ENCODE assay signal across 19 cellular contexts in the genomic region with DNA sequence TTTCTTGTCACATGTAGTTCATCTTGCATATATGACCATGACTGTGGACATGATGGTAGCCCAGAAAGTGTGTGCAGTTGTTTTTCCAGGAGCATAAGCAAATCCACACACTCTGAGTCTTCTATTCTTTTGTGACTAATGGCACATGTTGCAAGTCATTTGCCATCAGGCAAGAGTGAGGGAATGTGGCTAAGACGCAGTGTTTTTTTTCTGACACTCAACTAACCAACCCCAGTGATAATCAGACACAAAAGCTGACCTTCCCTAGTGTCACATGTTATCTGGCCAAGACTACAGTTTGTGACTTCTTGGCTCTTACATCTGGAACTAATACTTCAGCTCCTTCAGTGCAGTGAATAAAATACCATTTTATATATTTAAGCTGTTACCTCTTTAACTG.
DNase-seq lines count a peak whose midpoint lies in the region; TF ChIP-seq lines count a peak whose summit lies in the region.
"Had no signal": no experiment of that assay in that cellular context is flagged by ENCODE, and none has a peak within 500 bp of the region (broad histone marks: within the 10 kb centered on the region; RNA-seq: fewer than 3 reads in every experiment).

No MANE protein-coding gene starts in this region.

- peaks cover 19% of the 10 kb centered on the region for H3K4me1 Mint-ChIP-seq in chondrocyte (ENCODE audit: low read depth)
- H3K4me1 Mint-ChIP-seq: activated CD8-positive, alpha-beta memory T cell treated with anti-CD3 and anti-CD28 coated beads, Interleukin-2, amount 10 ng/mL, durations not matched to agents 7 days and 5 days; memory B cell; nephron progenitor cell had no signal

- H3K27ac Mint-ChIP-seq in chondrocyte (ENCODE audit: unreplicated experiment), result peak overlapping the region; percentile 57
- H3K27ac Mint-ChIP-seq: activated CD8-positive, alpha-beta memory T cell treated with anti-CD3 and anti-CD28 coated beads, Interleukin-2, amount 10 ng/mL, durations not matched to agents 7 days and 5 days; CD8-positive, alpha-beta T cell; memory B cell; nephron progenitor cell had no signal

- H3K27me3 Mint-ChIP-seq in chondrocyte (ENCODE audit: low read depth), result no peaks in the 10 kb centered on the region
- H3K27me3 Mint-ChIP-seq: activated CD8-positive, alpha-beta memory T cell treated with anti-CD3 and anti-CD28 coated beads, Interleukin-2, amount 10 ng/mL, durations not matched to agents 7 days and 5 days had no signal

- no peak for TF ChIP-seq CTCF in chondrocyte (IDR thresholded peaks at IDR 0.05)

- H3K9me3 Mint-ChIP-seq in chondrocyte (ENCODE audit: low read depth), result peaks cover 14% of the 10 kb centered on the region

- no peak overlapping the region for H3K4me3 Mint-ChIP-seq in chondrocyte (ENCODE audit: unreplicated experiment)
- H3K4me3 Mint-ChIP-seq: activated CD8-positive, alpha-beta memory T cell treated with anti-CD3 and anti-CD28 coated beads, Interleukin-2, amount 10 ng/mL, durations not matched to agents 7 days and 5 days; CD8-positive, alpha-beta T cell; memory B cell; nephron progenitor cell had no signal

- H3K36me3 Mint-ChIP-seq in chondrocyte (ENCODE audit: low read depth), result peaks cover 17% of the 10 kb centered on the region
- H3K36me3 Mint-ChIP-seq: activated CD8-positive, alpha-beta memory T cell treated with anti-CD3 and anti-CD28 coated beads, Interleukin-2, amount 10 ng/mL, durations not matched to agents 7 days and 5 days; CD8-positive, alpha-beta T cell had no signal

- peak; percentile 10 for DNase-seq in AG08396 (ENCODE audit: low spot score)
- peak; percentile 94 for DNase-seq in OCI-M1 (lab: John Stamatoyannopoulos, UW)
- DNase-seq in chondrocyte (ENCODE audit: low spot score), result no peak
- DNase-seq in inferior parietal cortex (ENCODE audit: extremely low spot score), result peak; percentile 22
- DNase-seq in medulla oblongata (ENCODE audit: extremely low spot score), result no peak
- no peak for DNase-seq in MV-4-11 (lab: John Stamatoyannopoulos, UW)
- no peak for DNase-seq in GM19238 (ENCODE audit: insufficient read length, low spot score)
- DNase-seq in DMS 273 treated with DMSO at 0.1 percent for 48 hours (lab: John Stamatoyannopoulos, UW), result no peak
- DNase-seq: activated CD8-positive, alpha-beta memory T cell treated with anti-CD3 and anti-CD28 coated beads, Interleukin-2, amount 10 ng/mL, durations not matched to agents 7 days and 5 days; anterior cingulate cortex; CD8-positive, alpha-beta T cell; NCI-H1048; NCI-H2081 treated with DMSO at 0.1 percent for 48 hours; NCI-H526 treated with DMSO at 0.1 percent for 48 hours; nephron progenitor cell; stimulated activated naive CD8-positive, alpha-beta T cell treated with anti-CD3 and anti-CD28 coated beads, Interleukin-15, Interleukin-2, amounts not matched to agents 100 U/mL and 50 U/mL, for 24 hours; T-helper 2 cell; upper lobe of left lung had no signal

Comparison
In these comparisons a context has a peak if more than half of its experiments do, and no peak if none do; other contexts are left out.
1. DNase-seq: peak in AG08396 (single experiment), OCI-M1 (single experiment) and inferior parietal cortex (single experiment); none in chondrocyte (single experiment), medulla oblongata (single experiment), MV-4-11 (single experiment), GM19238 (single experiment) and DMS 273 treated with DMSO at 0.1 percent for 48 hours (single experiment).